Comparison of ENCODE assay signal across 8 cellular contexts in genomic region chr12:56521209-56521589, GRCh38. TPM values are rescaled to one million over a fixed set of nuclear protein-coding genes. Genes with fewer than 3 reads are reported as not detected.
A peak's percentile ranks its signal among the peaks of the same experiment; 100 is the strongest.
DNase-seq lines count a peak whose midpoint lies in the region; ATAC-seq and TF ChIP-seq lines count a peak whose summit lies in the region.

No MANE protein-coding gene starts in this region.

- H3K9me3 ChIP-seq in WERI-Rb-1 (ENCODE audit: severe bottlenecking) (no peaks in the 10 kb centered on the region), sigmoid colon (no peaks in the 10 kb centered on the region)

- no peak for TF ChIP-seq EP300 in sigmoid colon (IDR thresholded peaks at IDR 0.05)

- H3K27ac ChIP-seq in WERI-Rb-1 (no peak overlapping the region), sigmoid colon (peak overlapping the region; percentile 90 to 94 (median 92))

- H3K4me1 ChIP-seq in sigmoid colon: peaks cover 0 to 48% (median 41%) of the 10 kb centered on the region in 4 donors

- WGBS in sigmoid colon, 2 donors: 48 to 59% methylated on average over 8 of the region's 8 CpGs

- H3K36me3 ChIP-seq in WERI-Rb-1 (no peaks in the 10 kb centered on the region), sigmoid colon (no peaks in the 10 kb centered on the region)

- H3K4me3 ChIP-seq in WERI-Rb-1 (ENCODE audit: low read depth, low read length) (peak overlapping the region; percentile 55), sigmoid colon (peak overlapping the region; percentile 53 to 68 (median 60))

- TF ChIP-seq CTCF in WERI-Rb-1 (IDR thresholded peaks at IDR 0.05; ENCODE audit: low read depth, low read length) (no peak), glutamatergic neuron (IDR thresholded peaks at IDR 0.05; ENCODE audit: partially characterized antibody, unreplicated experiment) (no peak), sigmoid colon (IDR thresholded peaks at IDR 0.05) (no peak)

- H3K27me3 ChIP-seq in WERI-Rb-1 (ENCODE audit: insufficient read depth, low read depth, severe bottlenecking) (no peaks in the 10 kb centered on the region), sigmoid colon (no peaks in the 10 kb centered on the region)

- DNase-seq in WERI-Rb-1 (no peak), glutamatergic neuron (no peak), sigmoid colon (peak; percentile 77), SK-N-DZ (ENCODE audit: low spot score) (no peak), NCI-H226 (no peak), midbrain (lab: John Stamatoyannopoulos, UW) (no peak)

- ATAC-seq in GM21723 (IDR thresholded peaks at IDR 0.05; ENCODE audit: unreplicated experiment) (peak; percentile 9), GM18517 (IDR thresholded peaks at IDR 0.05; ENCODE audit: unreplicated experiment) (no peak)

- peaks cover 2% of the 10 kb centered on the region for H3K9me3 Mint-ChIP-seq in glutamatergic neuron (ENCODE audit: unreplicated experiment)

- intact Hi-C loops in sigmoid colon (cut with DNase I): loop anchor here (2.0 kb wide), 1 partner anchor 116 kb away; no protein-coding TSS in a partner anchor

- peak overlapping the region; percentile 93 for H3K4me3 Mint-ChIP-seq in glutamatergic neuron (ENCODE audit: unreplicated experiment)

- no peaks in the 10 kb centered on the region for H3K27me3 Mint-ChIP-seq in glutamatergic neuron (ENCODE audit: unreplicated experiment)

- no peaks in the 10 kb centered on the region for H3K36me3 Mint-ChIP-seq in glutamatergic neuron (ENCODE audit: unreplicated experiment)

- TF ChIP-seq POLR2A in sigmoid colon (IDR thresholded peaks at IDR 0.05): no peak

- H3K27ac Mint-ChIP-seq in glutamatergic neuron (ENCODE audit: unreplicated experiment): no peak overlapping the region

- peaks cover 6% of the 10 kb centered on the region for H3K4me1 Mint-ChIP-seq in glutamatergic neuron (ENCODE audit: low read depth, unreplicated experiment)

RNA-seq across cellular contexts. Expression of gene RBMS2, which starts 0.4 kb away (rescaled TPM):
- total RNA-seq in glutamatergic neuron (ENCODE audit: unreplicated experiment) (10.2 TPM), sigmoid colon (10 to 100 TPM; 20.6 to 33.0 (median 23.1) TPM)
- polyA plus RNA-seq in sigmoid colon: 10 to 100 TPM in 1 of 3 donors, 1 to 10 TPM in 2; 8.4 to 12.3 (median 9.8) TPM
- polyA plus RNA-seq in SK-N-DZ (2014; cell fraction: cytosol; rRNA removed): 0.13 and 0.37 TPM in 2 replicates
- 0.22 and 0.28 TPM in 2 replicates for polyA plus RNA-seq in SK-N-DZ (2014; cell fraction: nucleus; rRNA removed)

RNA-seq across cellular contexts. Expression of gene GLS2, which starts 33.2 kb away (rescaled TPM):
- total RNA-seq in glutamatergic neuron (ENCODE audit: unreplicated experiment): 0.91 TPM
- 1 to 10 TPM in 2 of 4 donors, under 1 TPM in 2; 0.66 to 3.5 (median 2.0) TPM for total RNA-seq in sigmoid colon
- polyA plus RNA-seq in sigmoid colon: 1 to 10 TPM in 1 of 3 donors, not detected in 2; 1.2 TPM
- polyA plus RNA-seq in SK-N-DZ (2014; cell fraction: cytosol; rRNA removed): 0.10 TPM in 2 replicates
- polyA plus RNA-seq in SK-N-DZ (2014; cell fraction: nucleus; rRNA removed): 0.45 TPM in 1 of 2 replicates, not detected in the other

RNA-seq across cellular contexts. Expression of gene SPRYD4, which starts 52.8 kb away (rescaled TPM):
- total RNA-seq in glutamatergic neuron (ENCODE audit: unreplicated experiment) (3.6 TPM), sigmoid colon (1 to 10 TPM; 1.7 to 3.1 (median 2.3) TPM)
- polyA plus RNA-seq in sigmoid colon: 1 to 10 TPM; 3.0 to 4.6 (median 3.2) TPM
- polyA plus RNA-seq in SK-N-DZ (2014; cell fraction: cytosol; rRNA removed): 3.0 and 4.1 TPM in 2 replicates
- 2.7 and 3.8 TPM in 2 replicates for polyA plus RNA-seq in SK-N-DZ (2014; cell fraction: nucleus; rRNA removed)
